Comparison of ENCODE assay signal across 18 cellular contexts in the genomic region with DNA sequence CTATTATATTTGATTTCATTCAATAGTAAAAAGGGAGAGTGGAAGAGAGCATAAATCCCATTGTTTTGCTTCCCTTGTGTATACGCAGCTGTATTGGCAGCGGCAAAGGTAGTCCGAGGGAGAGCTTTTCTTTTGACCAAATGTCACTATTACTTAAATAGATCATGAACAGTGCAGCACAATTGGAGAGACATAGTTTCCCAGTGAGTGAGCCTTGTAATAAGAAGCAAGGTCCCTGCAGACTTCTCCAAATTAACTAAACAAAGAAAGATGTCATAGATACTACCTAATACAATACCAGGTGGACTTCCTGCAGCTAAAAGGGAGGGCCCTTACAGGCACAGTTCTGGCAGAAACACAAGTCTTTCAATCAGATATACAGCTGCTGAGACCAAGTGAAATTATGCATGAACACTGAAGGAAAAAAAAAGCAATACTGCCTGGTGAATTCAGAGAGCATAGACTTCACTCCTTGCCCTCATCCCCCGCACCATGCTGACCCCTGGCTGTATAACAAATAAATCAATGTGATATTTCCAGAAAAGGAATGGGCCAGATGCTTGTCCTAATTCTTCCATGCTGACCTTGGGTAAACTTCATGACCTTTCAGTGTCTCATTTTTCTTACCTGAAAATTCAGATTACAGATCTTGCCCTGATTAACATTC.
A peak's percentile ranks its signal among the peaks of the same experiment; 100 is the strongest.
DNase-seq lines count a peak whose midpoint lies in the region; ATAC-seq, FAIRE-seq and TF ChIP-seq lines count a peak whose summit lies in the region.
"Had no signal": no experiment of that assay in that cellular context is flagged by ENCODE, and none has a peak within 500 bp of the region (broad histone marks: within the 10 kb centered on the region; RNA-seq: fewer than 3 reads in every experiment).

No MANE protein-coding gene starts in this region.

- peak overlapping the region; percentile 14 for H3K27ac Mint-ChIP-seq in nephron progenitor cell
- H3K27ac Mint-ChIP-seq: activated CD4-positive, alpha-beta memory T cell treated with anti-CD3 and anti-CD28 coated beads, Interleukin-2, amount 10 ng/mL, durations not matched to agents 7 days and 5 days; activated T-helper 1 cell treated with anti-CD3 and anti-CD28 coated beads, Interleukin-12 subunit alpha, Interleukin-12 subunit beta, Interleukin-2, Interleukin-4 antibody, amounts not matched to agents 30 ng/mL and 10 ng/mL and 1 ng/mL, durations not matched to agents 14 hours and 24 hours and 36 hours; mesothelial cell of epicardium had no signal

- DNase-seq in NCI-H1092 treated with DMSO at 0.1 percent for 48 hours (lab: John Stamatoyannopoulos, UW) (peak; percentile 76), NCI-H2171 treated with DMSO at 0.1 percent for 48 hours (lab: John Stamatoyannopoulos, UW) (peak; percentile 85), astrocyte of the hippocampus (ENCODE audit: low read depth, low spot score) (peak; percentile 13), nephron progenitor cell (peak; percentile 40), ascending aorta (ENCODE audit: low spot score in 2 of 2) (no peak), pancreas (no peak), adrenal gland (no peak)
- DNase-seq: activated CD4-positive, alpha-beta memory T cell treated with anti-CD3 and anti-CD28 coated beads, Interleukin-2, amount 10 ng/mL, durations not matched to agents 7 days and 5 days; DMS79 treated with DMSO at 0.1 percent for 48 hours; KBM-7; kidney; PC-3; stimulated activated CD4-positive, alpha-beta T cell treated with anti-CD3 and anti-CD28 coated beads, Interleukin-4, amount 100 ng/mL, for 24 hours had no signal

- TF ChIP-seq CTCF in nephron progenitor cell (IDR thresholded peaks at IDR 0.05) (no peak), ascending aorta (IDR thresholded peaks at IDR 0.05) (no peak), pancreas (IDR thresholded peaks at IDR 0.05) (no peak), adrenal gland (IDR thresholded peaks at IDR 0.05) (no peak)

- H3K4me3 ChIP-seq in ascending aorta (no peak overlapping the region), pancreas (no peak overlapping the region), adrenal gland (no peak overlapping the region)
- H3K4me3 ChIP-seq: BLaER1, tibial nerve had no signal

- H3K27me3 Mint-ChIP-seq in nephron progenitor cell (ENCODE audit: low read depth, poor library complexity), result no peaks in the 10 kb centered on the region
- H3K27me3 Mint-ChIP-seq: activated CD4-positive, alpha-beta memory T cell treated with anti-CD3 and anti-CD28 coated beads, Interleukin-2, amount 10 ng/mL, durations not matched to agents 7 days and 5 days had no signal

- H3K36me3 ChIP-seq in ascending aorta (no peaks in the 10 kb centered on the region), pancreas (no peaks in the 10 kb centered on the region), adrenal gland (replicated peaks in 1 of 2) (no peaks in the 10 kb centered on the region)
- H3K36me3 ChIP-seq: BLaER1, tibial nerve had no signal

- ATAC-seq in pancreas, result no peak
- ATAC-seq in GM18907 (IDR thresholded peaks at IDR 0.05; ENCODE audit: unreplicated experiment), result no peak
- ATAC-seq: PC-3 had no signal

- H3K9me3 ChIP-seq in ascending aorta (no peaks in the 10 kb centered on the region), pancreas (no peaks in the 10 kb centered on the region), adrenal gland (replicated peaks in 1 of 3) (no peaks in the 10 kb centered on the region)
- H3K9me3 ChIP-seq: BLaER1, tibial nerve had no signal

- FAIRE-seq in pancreas (lab: Jason Lieb, UNC), result no peak
- FAIRE-seq: kidney had no signal

- TF ChIP-seq POLR2A in adrenal gland (IDR thresholded peaks at IDR 0.05), result no peak

- no peaks in the 10 kb centered on the region for H3K27me3 ChIP-seq in ascending aorta
- H3K27me3 ChIP-seq in pancreas, result no peaks in the 10 kb centered on the region
- H3K27me3 ChIP-seq in adrenal gland, result no peaks in the 10 kb centered on the region
- H3K27me3 ChIP-seq: BLaER1, tibial nerve had no signal

- no peak overlapping the region for H3K4me3 Mint-ChIP-seq in nephron progenitor cell
- H3K4me3 Mint-ChIP-seq: activated CD4-positive, alpha-beta memory T cell treated with anti-CD3 and anti-CD28 coated beads, Interleukin-2, amount 10 ng/mL, durations not matched to agents 7 days and 5 days; activated T-helper 1 cell treated with anti-CD3 and anti-CD28 coated beads, Interleukin-12 subunit alpha, Interleukin-12 subunit beta, Interleukin-2, Interleukin-4 antibody, amounts not matched to agents 30 ng/mL and 10 ng/mL and 1 ng/mL, durations not matched to agents 14 hours and 24 hours and 36 hours; mesothelial cell of epicardium had no signal

- intact Hi-C loops in ascending aorta (cut with DNase I), result no loop called here
- intact Hi-C loops in pancreas (cut with DNase I), result no loop called here
- intact Hi-C loops in adrenal gland (cut with DNase I), result no loop called here

- H3K4me1 ChIP-seq in ascending aorta, result no peaks in the 10 kb centered on the region
- no peaks in the 10 kb centered on the region for H3K4me1 ChIP-seq in pancreas
- H3K4me1 ChIP-seq in adrenal gland (replicated peaks in 1 of 2), result no peaks in the 10 kb centered on the region
- H3K4me1 ChIP-seq: BLaER1 had no signal

- WGBS in pancreas, 2 donors, result 47 to 61% methylated on average over 4 of the region's 4 CpGs
- 57 to 72% (median 66%) methylated on average over 4 of the region's 4 CpGs for WGBS in adrenal gland, 4 donors

- H3K4me1 Mint-ChIP-seq in nephron progenitor cell, result peaks cover 33% of the 10 kb centered on the region
- H3K4me1 Mint-ChIP-seq: activated CD4-positive, alpha-beta memory T cell treated with anti-CD3 and anti-CD28 coated beads, Interleukin-2, amount 10 ng/mL, durations not matched to agents 7 days and 5 days had no signal

- no peaks in the 10 kb centered on the region for H3K9me3 Mint-ChIP-seq in nephron progenitor cell
- H3K9me3 Mint-ChIP-seq: activated T-helper 1 cell treated with anti-CD3 and anti-CD28 coated beads, Interleukin-12 subunit alpha, Interleukin-12 subunit beta, Interleukin-2, Interleukin-4 antibody, amounts not matched to agents 30 ng/mL and 10 ng/mL and 1 ng/mL, durations not matched to agents 14 hours and 24 hours and 36 hours had no signal

- no peaks in the 10 kb centered on the region for H3K36me3 Mint-ChIP-seq in nephron progenitor cell (ENCODE audit: low read depth)
- H3K36me3 Mint-ChIP-seq: mesothelial cell of epicardium had no signal

- H3K27ac ChIP-seq in ascending aorta (no peak overlapping the region), pancreas (no peak overlapping the region), adrenal gland (no peak overlapping the region)
- H3K27ac ChIP-seq: BLaER1, tibial nerve had no signal

Comparison
In these comparisons a context has a peak if more than half of its experiments do, and no peak if none do; other contexts are left out.
1. DNase-seq: peak in NCI-H1092 treated with DMSO at 0.1 percent for 48 hours (single experiment), NCI-H2171 treated with DMSO at 0.1 percent for 48 hours (single experiment), astrocyte of the hippocampus (single experiment) and nephron progenitor cell (single experiment); none in ascending aorta (0 of 2), pancreas (0 of 6) and adrenal gland (0 of 7).